ENCODE assay signal across 27 cellular contexts in the genomic region with DNA sequence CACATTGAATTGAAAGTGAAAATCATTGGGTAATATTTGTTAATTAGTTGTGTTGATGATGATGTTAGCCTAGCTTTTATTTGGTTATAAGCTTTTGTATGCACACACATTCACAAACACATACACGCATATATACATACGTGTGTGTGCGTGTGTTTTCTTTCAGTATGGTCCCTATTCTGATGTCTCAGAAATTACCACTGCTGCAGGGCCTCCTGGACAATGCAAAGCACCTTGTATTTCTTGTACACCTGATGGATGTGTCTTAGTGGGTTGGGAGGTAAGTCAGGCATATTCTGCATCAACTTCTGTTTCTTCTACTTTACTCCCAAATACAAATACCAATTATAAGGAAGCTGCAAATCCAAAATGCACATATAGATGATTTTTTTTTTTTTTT.
"Had no signal": no experiment of that assay in that cellular context is flagged by ENCODE, and none has a peak within 500 bp of the region (broad histone marks: within the 10 kb centered on the region; RNA-seq: fewer than 3 reads in every experiment).

No MANE protein-coding gene starts in this region.

- H3K27me3 ChIP-seq: stomach, suprapubic skin, testis, thyroid gland, tibial artery, tibial nerve, transverse colon, upper lobe of left lung, upper lobe of right lung, uterus, vagina had no signal

- ATAC-seq: stimulated activated effector memory CD8-positive, alpha-beta T cell treated with anti-CD3 and anti-CD28 coated beads, Interleukin-12 subunit alpha, Interleukin-12 subunit beta, amount 100 ng/mL, for 72 hours; stimulated activated memory B cell treated with anti-CD40 and anti-IgM and Interleukin-4, amounts not matched to agents 10 μg/mL and 1 μg/mL and 100 μg/mL, for 72 hours; stimulated activated naive B cell treated with anti-CD40 and anti-IgM and Interleukin-4, amounts not matched to agents 10 μg/mL and 1 μg/mL and 100 μg/mL, for 72 hours; stimulated activated naive CD8-positive, alpha-beta T cell treated with anti-CD3 and anti-CD28 coated beads, Interleukin-15, amount 100 ng/mL, for 72 hours; stimulated activated naive CD8-positive, alpha-beta T cell treated with anti-CD3 and anti-CD28 coated beads, Interleukin-15, Interleukin-2, amounts not matched to agents 100 U/mL and 50 U/mL, for 24 hours; upper lobe of right lung had no signal

- H3K4me1 ChIP-seq: stomach, suprapubic skin, thyroid gland, tibial artery, transverse colon, upper lobe of left lung, upper lobe of right lung, vagina had no signal

- H3K36me3 ChIP-seq: uterus had no signal

- H3K4me3 ChIP-seq: stomach, suprapubic skin, testis, thoracic aorta, thyroid gland, tibial artery, tibial nerve, transverse colon, upper lobe of left lung, upper lobe of right lung, uterus, vagina had no signal

- FAIRE-seq: urothelium cell line had no signal

- H3K27ac ChIP-seq: stomach, suprapubic skin, testis, thoracic aorta, thyroid gland, tibial artery, tibial nerve, transverse colon, upper lobe of left lung, upper lobe of right lung, uterus, vagina had no signal

- H3K9me3 ChIP-seq: stomach, suprapubic skin, testis, thoracic aorta, thyroid gland, tibial artery, tibial nerve, transverse colon, upper lobe of left lung, upper lobe of right lung, uterus, vagina had no signal

- DNase-seq: stimulated activated CD4-positive, alpha-beta T cell treated with anti-CD3 and anti-CD28 coated beads, Interleukin-2, amount 100 ng/mL, for 48 hours; stimulated activated CD4-positive, alpha-beta T cell treated with anti-CD3 and anti-CD28 coated beads, Interleukin-4, amount 100 ng/mL, for 1 hour; stimulated activated CD4-positive, alpha-beta T cell treated with anti-CD3 and anti-CD28 coated beads, Interleukin-4, amount 100 ng/mL, for 24 hours; stimulated activated CD4-positive, alpha-beta T cell treated with anti-CD3 and anti-CD28 coated beads, Interleukin-4, amount 100 ng/mL, for 4 hours; stimulated activated CD8-positive, alpha-beta memory T cell treated with anti-CD3 and anti-CD28 coated beads, Interleukin-4, amount 100 ng/mL, for 48 hours; stimulated activated naive B cell treated with anti-CD40 and anti-IgM and Interleukin-4, amounts not matched to agents 10 μg/mL and 1 μg/mL and 100 μg/mL, for 72 hours; stimulated activated naive CD4-positive, alpha-beta T cell; stimulated activated naive CD4-positive, alpha-beta T cell treated with Interleukin-2 at 50 U/mL for 16 hours; stimulated activated naive CD8-positive, alpha-beta T cell treated with anti-CD3 and anti-CD28 coated beads, Interleukin-15, amount 100 ng/mL, for 72 hours; stimulated activated naive CD8-positive, alpha-beta T cell treated with anti-CD3 and anti-CD28 coated beads, Interleukin-15, Interleukin-2, amounts not matched to agents 100 U/mL and 50 U/mL, for 24 hours; stomach; substantia nigra; testis; thyroid gland; tibial artery; transverse colon; trophoblast cell; upper lobe of left lung; upper lobe of right lung; uterus had no signal
